In the genomic region with DNA sequence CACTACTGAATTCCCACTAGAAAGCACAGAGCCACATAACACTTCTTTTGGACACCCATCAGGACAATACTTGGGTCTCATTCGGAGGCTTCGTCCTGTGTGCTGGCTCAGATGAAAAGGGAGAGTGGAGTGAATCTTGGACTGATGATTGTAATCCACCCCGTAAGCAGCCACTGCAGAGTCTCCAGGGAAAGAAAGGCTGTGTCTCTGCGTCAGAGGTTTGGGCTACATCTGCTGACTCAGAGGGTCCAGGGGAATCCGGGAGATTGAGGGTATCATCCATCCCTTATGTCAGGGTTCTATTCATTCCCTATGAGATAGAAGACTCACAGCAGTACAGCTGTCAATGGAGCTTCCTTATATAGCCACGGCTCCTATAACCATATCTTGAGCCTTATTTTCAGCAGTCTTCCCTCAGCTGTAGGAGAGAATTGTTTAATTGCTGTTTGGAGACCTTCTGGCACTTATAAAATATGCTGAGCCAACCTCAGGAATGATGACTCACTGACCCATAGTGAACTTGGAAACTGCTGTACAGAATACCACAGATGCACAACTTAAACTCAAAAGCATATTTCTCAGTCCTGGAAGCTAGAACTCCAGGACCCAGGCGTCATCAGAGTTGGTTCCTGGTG, we compare ENCODE assay signal across 17 cellular contexts.
DNase-seq lines count a peak whose midpoint lies in the region; ATAC-seq and TF ChIP-seq lines count a peak whose summit lies in the region.
"Had no signal": no experiment of that assay in that cellular context is flagged by ENCODE, and none has a peak within 500 bp of the region (broad histone marks: within the 10 kb centered on the region; RNA-seq: fewer than 3 reads in every experiment).

No MANE protein-coding gene starts in this region.

- H2AFZ ChIP-seq in osteoblast (ENCODE audit: low read length): peak overlapping the region; percentile 50

- POLR2A ChIA-PET in naive thymus-derived CD8-positive, alpha-beta T cell (lab: Charles Lee): no interaction called here

- no peaks in the 10 kb centered on the region for H3K4me1 ChIP-seq in osteoblast (ENCODE audit: insufficient read depth, low read length)
- H3K4me1 ChIP-seq: BE2C, HAP-1 had no signal

- no peak overlapping the region for H3K27ac ChIP-seq in osteoblast (ENCODE audit: low read depth, low read length)

- peaks cover 0 to 10% (median 2%) of the 10 kb centered on the region in 9 donors for H3K9me3 Mint-ChIP-seq in naive thymus-derived CD8-positive, alpha-beta T cell

- H3K4me1 Mint-ChIP-seq in naive thymus-derived CD8-positive, alpha-beta T cell: no peaks in the 10 kb centered on the region
- H3K4me1 Mint-ChIP-seq: stimulated activated memory B cell treated with anti-CD40 and anti-IgM and Interleukin-4, amounts not matched to agents 10 μg/mL and 1 μg/mL and 100 μg/mL, for 72 hours had no signal

- H3K9me3 ChIP-seq in osteoblast (ENCODE audit: low read depth, low read length): no peaks in the 10 kb centered on the region
- H3K9me3 ChIP-seq: BE2C, HAP-1 had no signal

- H3K36me3 Mint-ChIP-seq in naive thymus-derived CD8-positive, alpha-beta T cell: no peaks in the 10 kb centered on the region
- H3K36me3 Mint-ChIP-seq: stimulated activated memory B cell treated with anti-CD40 and anti-IgM and Interleukin-4, amounts not matched to agents 10 μg/mL and 1 μg/mL and 100 μg/mL, for 72 hours had no signal

- no peaks in the 10 kb centered on the region for H3K79me2 ChIP-seq in osteoblast (ENCODE audit: insufficient read depth, low read length)

- H3K4me3 Mint-ChIP-seq in naive thymus-derived CD8-positive, alpha-beta T cell: no peak overlapping the region
- H3K4me3 Mint-ChIP-seq: stimulated activated memory B cell treated with anti-CD40 and anti-IgM and Interleukin-4, amounts not matched to agents 10 μg/mL and 1 μg/mL and 100 μg/mL, for 72 hours had no signal

- no peak for ATAC-seq in naive thymus-derived CD8-positive, alpha-beta T cell
- ATAC-seq in Right ventricle myocardium inferior: no peak
- ATAC-seq: stimulated activated memory B cell treated with anti-CD40 and anti-IgM and Interleukin-4, amounts not matched to agents 10 μg/mL and 1 μg/mL and 100 μg/mL, for 72 hours had no signal

- no peaks in the 10 kb centered on the region for H4K20me1 ChIP-seq in osteoblast (ENCODE audit: insufficient read depth, low read length)

- DNase-seq in GM03348 (ENCODE audit: low spot score): peak; percentile 38
- peak; percentile 88 for DNase-seq in RPMI7951 (ENCODE audit: low read depth)
- DNase-seq in epithelial cell of proximal tubule (ENCODE audit: low read depth): peak; percentile 7
- DNase-seq in osteoblast (ENCODE audit: insufficient read length, low spot score, missing footprints): no peak
- no peak for DNase-seq in naive thymus-derived CD8-positive, alpha-beta T cell
- DNase-seq in stimulated activated CD8-positive, alpha-beta memory T cell treated with anti-CD3 and anti-CD28 coated beads, Interleukin-4, amount 100 ng/mL, for 48 hours: no peak
- no peak for DNase-seq in Right ventricle myocardium inferior (ENCODE audit: missing footprints)
- no peak for DNase-seq in NCI-H1417 treated with DMSO at 0.1 percent for 48 hours (lab: John Stamatoyannopoulos, UW)
- DNase-seq: activated CD4-positive, alpha-beta T cell treated with anti-CD3 and anti-CD28 coated beads, Interleukin-2, amount 50 U/mL, for 48 hours; amygdala; BE2C; dermis blood vessel endothelial cell; NCI-H1105 treated with DMSO at 0.1 percent for 48 hours; NCI-H345 had no signal

- no peaks in the 10 kb centered on the region for H3K36me3 ChIP-seq in osteoblast (ENCODE audit: insufficient read depth, low read length)
- H3K36me3 ChIP-seq: BE2C, HAP-1 had no signal

- H3K27me3 Mint-ChIP-seq in naive thymus-derived CD8-positive, alpha-beta T cell: peaks cover 2 to 21% (median 4%) of the 10 kb centered on the region in 5 donors
- H3K27me3 Mint-ChIP-seq: stimulated activated memory B cell treated with anti-CD40 and anti-IgM and Interleukin-4, amounts not matched to agents 10 μg/mL and 1 μg/mL and 100 μg/mL, for 72 hours had no signal

- intact Hi-C loops in Right ventricle myocardium inferior (cut with DNase I): no loop called here

- TF ChIP-seq CTCF in epithelial cell of proximal tubule (conservative IDR thresholded peaks at IDR 0.05; ENCODE audit: low read depth, low read length) (no peak), osteoblast (IDR thresholded peaks at IDR 0.05; ENCODE audit: extremely low read depth, low read depth, low read length) (no peak)

- no peak overlapping the region for H3K27ac Mint-ChIP-seq in naive thymus-derived CD8-positive, alpha-beta T cell
- H3K27ac Mint-ChIP-seq: stimulated activated memory B cell treated with anti-CD40 and anti-IgM and Interleukin-4, amounts not matched to agents 10 μg/mL and 1 μg/mL and 100 μg/mL, for 72 hours had no signal

- H3K27me3 ChIP-seq in osteoblast (ENCODE audit: insufficient read depth, low read length): no peaks in the 10 kb centered on the region
- H3K27me3 ChIP-seq: BE2C had no signal

- H3K4me2 ChIP-seq in osteoblast (ENCODE audit: insufficient read depth, low read length): no peak overlapping the region

- H3K4me3 ChIP-seq in epithelial cell of proximal tubule (ENCODE audit: low read depth, low read length): no peak overlapping the region
- no peak overlapping the region for H3K4me3 ChIP-seq in osteoblast (ENCODE audit: insufficient read depth, low read length)
- H3K4me3 ChIP-seq: HAP-1, lung had no signal

Comparison
In these comparisons a context has a peak if more than half of its experiments do, and no peak if none do; other contexts are left out.
1. DNase-seq: peak in GM03348 (single experiment), RPMI7951 (single experiment) and epithelial cell of proximal tubule (single experiment); none in osteoblast (single experiment), naive thymus-derived CD8-positive, alpha-beta T cell (0 of 10), stimulated activated CD8-positive, alpha-beta memory T cell treated with anti-CD3 and anti-CD28 coated beads, Interleukin-4, amount 100 ng/mL, for 48 hours (single experiment), Right ventricle myocardium inferior (single experiment) and NCI-H1417 treated with DMSO at 0.1 percent for 48 hours (single experiment).